Comparison of ENCODE assay signal across 8 cellular contexts in genomic region chr2:207239754-207240494, GRCh38.
A peak's percentile ranks its signal among the peaks of the same experiment; 100 is the strongest.
DNase-seq lines count a peak whose midpoint lies in the region; ATAC-seq and TF ChIP-seq lines count a peak whose summit lies in the region.

No MANE protein-coding gene starts in this region.

- no peak overlapping the region for H3K4me3 Mint-ChIP-seq in natural killer cell

- no peak for TF ChIP-seq CTCF in natural killer cell (IDR thresholded peaks at IDR 0.05)

- H3K4me1 Mint-ChIP-seq in natural killer cell: peaks cover 0 to 5% of the 10 kb centered on the region in 2 donors

- H3K9ac ChIP-seq in adipocyte (ENCODE audit: low read length): peak overlapping the region; percentile 87

- peaks cover 7% of the 10 kb centered on the region for H3K9me3 ChIP-seq in adipocyte (ENCODE audit: control insufficient read depth, low read length)

- no peak overlapping the region for H3K27ac Mint-ChIP-seq in natural killer cell

- H3K27me3 Mint-ChIP-seq in natural killer cell (ENCODE audit: low read depth in 2 of 2): peaks cover 0 to 3% of the 10 kb centered on the region in 2 donors

- H3K4me1 ChIP-seq in adipocyte (ENCODE audit: control insufficient read depth, insufficient read depth, low read length): peaks cover 29% of the 10 kb centered on the region

- H3K4me3 ChIP-seq in adipocyte (ENCODE audit: low read length): peak overlapping the region; percentile 76

- intact Hi-C loops in natural killer cell (cut with micrococcal nuclease): no loop called here

- ATAC-seq in HG03378 (IDR thresholded peaks at IDR 0.05; ENCODE audit: unreplicated experiment): peak; percentile 55
- no peak for ATAC-seq in natural killer cell
- no peak for ATAC-seq in GM18873 (IDR thresholded peaks at IDR 0.05; ENCODE audit: low FRiP score, unreplicated experiment)

- DNase-seq in EL (peak; percentile 48), adipocyte (ENCODE audit: low read depth) (peak; percentile 44), myocyte (ENCODE audit: low read depth) (peak; percentile 47), natural killer cell (no peak), HUDEP-2 (lab: John Stamatoyannopoulos, UW; ENCODE audit: unreplicated experiment in 76 of 76) (no peak), NCI-H2081 (lab: John Stamatoyannopoulos, UW) (no peak)

- no peaks in the 10 kb centered on the region for H3K9me3 Mint-ChIP-seq in natural killer cell

- H3K36me3 ChIP-seq in adipocyte (ENCODE audit: control insufficient read depth, insufficient read depth, low read length, severe bottlenecking): no peaks in the 10 kb centered on the region

- no peaks in the 10 kb centered on the region for H3K36me3 Mint-ChIP-seq in natural killer cell

- no peaks in the 10 kb centered on the region for H3K27me3 ChIP-seq in adipocyte (replicated peaks; ENCODE audit: control insufficient read depth, insufficient read depth, low read length)

Comparison
In these comparisons a context has a peak if more than half of its experiments do, and no peak if none do; other contexts are left out.
1. DNase-seq: peak in EL (single experiment), adipocyte (single experiment) and myocyte (single experiment); none in natural killer cell (single experiment), HUDEP-2 (0 of 76) and NCI-H2081 (0 of 2).